In the genomic region with DNA sequence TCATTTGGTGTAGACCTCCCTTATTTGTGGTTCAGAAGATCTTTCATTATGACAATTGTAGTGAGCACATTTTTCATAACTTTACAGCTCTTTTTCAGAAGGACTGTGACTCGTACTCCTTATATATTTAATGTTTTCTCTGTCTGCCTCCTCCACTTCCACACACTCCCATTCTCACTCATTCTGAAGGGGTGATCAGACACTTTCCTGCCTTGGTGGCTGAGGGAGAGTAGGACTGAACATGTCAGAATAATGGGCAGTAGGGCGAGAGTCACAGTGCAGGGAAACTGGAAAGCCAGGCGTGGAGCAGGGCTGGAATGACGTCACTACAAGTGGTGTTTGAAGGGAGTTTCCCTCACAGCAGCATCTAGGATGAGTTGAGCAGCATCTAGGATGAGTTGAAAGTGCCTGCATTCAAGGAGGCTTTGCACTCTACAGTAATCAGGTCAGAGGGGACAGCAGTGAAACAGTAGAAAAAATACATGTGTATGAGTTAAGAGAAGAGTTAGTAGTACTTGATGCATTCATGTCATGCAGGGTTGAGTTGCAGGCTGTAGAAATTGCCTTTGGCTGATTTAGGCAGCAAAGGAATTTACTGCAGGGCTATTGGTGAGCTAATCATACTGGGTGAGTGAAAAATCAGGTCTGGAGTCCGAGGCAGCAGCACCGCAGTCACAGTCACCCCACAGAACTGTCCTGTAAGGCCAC, we compare ENCODE assay signal across 1 cellular context.
TF ChIP-seq lines count a peak whose summit lies in the region.

No MANE protein-coding gene starts in this region.

TF ChIP-seq in H1, 55 proteins besides CTCF, POLR2A, EP300 and RAD21:
- TF ChIP-seq CREB1 (IDR thresholded peaks at IDR 0.05) (peak; percentile 47; the same call in 1 of the 2 replicates), GTF2F1 (IDR thresholded peaks at IDR 0.05; ENCODE audit: borderline replicate concordance, low read depth, low read length) (no peak), SAP30 (IDR thresholded peaks at IDR 0.05; ENCODE audit: insufficient read depth, insufficient replicate concordance, low read length) (no peak), SP1 (IDR thresholded peaks at IDR 0.05; ENCODE audit: low read depth, low read length) (peak; percentile 45; the same call in 1 of the 2 replicates), TCF12 (IDR thresholded peaks at IDR 0.05; ENCODE audit: low read depth, low read length) (no peak)
